ENCODE assay signal across 14 cellular contexts in the genomic region with DNA sequence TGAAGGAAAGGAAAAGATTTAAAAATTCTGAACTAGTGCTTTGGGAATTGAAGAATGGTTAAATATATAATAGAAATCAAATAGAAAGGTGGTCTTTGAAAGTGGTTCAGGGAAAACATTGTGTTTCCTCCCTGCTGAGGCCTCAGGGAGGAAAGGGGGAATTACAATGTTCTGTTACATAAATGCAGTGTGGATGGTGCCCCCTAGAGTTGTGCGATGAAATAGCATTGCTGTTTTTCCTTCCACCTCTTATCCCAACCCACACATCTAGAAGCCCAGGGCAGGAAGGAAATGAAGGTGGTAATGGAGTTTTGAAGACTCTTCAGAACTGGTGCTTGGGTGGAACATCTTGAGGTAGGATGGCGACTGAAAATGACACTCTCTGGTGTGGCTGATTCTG. TPM values are rescaled to one million over a fixed set of nuclear protein-coding genes. Genes with fewer than 3 reads are reported as not detected.
DNase-seq lines count a peak whose midpoint lies in the region; ATAC-seq, FAIRE-seq and TF ChIP-seq lines count a peak whose summit lies in the region.
"Had no signal": no experiment of that assay in that cellular context is flagged by ENCODE, and none has a peak within 500 bp of the region (broad histone marks: within the 10 kb centered on the region; RNA-seq: fewer than 3 reads in every experiment).

No MANE protein-coding gene starts in this region.

- no peak overlapping the region for H3K27ac Mint-ChIP-seq in mesothelial cell of epicardium

- no peaks in the 10 kb centered on the region for H3K79me2 ChIP-seq in HCT116 (ENCODE audit: insufficient read depth, low read length)
- no peaks in the 10 kb centered on the region for H3K79me2 ChIP-seq in PC-9 (ENCODE audit: low read depth)

- peak in 2 of 3 experiments; percentile 19 to 46; a peak in 3 of 6 replicates for TF ChIP-seq CTCF in HCT116 (IDR thresholded peaks at IDR 0.05 in 2 of 3, conservative IDR thresholded peaks at IDR 0.05 in 1 of 3; ENCODE audit: borderline replicate concordance in 1 of 3, insufficient read depth in 1 of 3, low read depth in 2 of 3, low read length in 2 of 3)
- 0 out of 2 replicates have a peak, but pooled peaks have one; percentile 17 for TF ChIP-seq CTCF in PC-9 (conservative IDR thresholded peaks at IDR 0.05)
- peak; percentile 32 for TF ChIP-seq CTCF in mesothelial cell of epicardium (IDR thresholded peaks at IDR 0.05; ENCODE audit: unreplicated experiment)

- DNase-seq in DMS53 treated with DMSO at 0.1 percent for 48 hours (lab: John Stamatoyannopoulos, UW; ENCODE audit: unreplicated experiment) = peak; percentile 23
- no peak for DNase-seq in HCT116 (ENCODE audit: low read depth, low spot score)
- no peak for DNase-seq in PC-9
- DNase-seq in mesothelial cell of epicardium (ENCODE audit: low spot score in 2 of 2, unreplicated experiment in 2 of 2) = no peak
- no peak for DNase-seq in LoVo (ENCODE audit: low spot score)
- no peak for DNase-seq in H54 (ENCODE audit: insufficient read length, low spot score)
- DNase-seq in activated naive CD4-positive, alpha-beta T cell treated with Interleukin-2 at 50 U/mL for 16 hours = no peak
- no peak for DNase-seq in SKM-1 (lab: John Stamatoyannopoulos, UW; ENCODE audit: unreplicated experiment)
- DNase-seq: left ventricle myocardium superior, SW 1271 had no signal

- BruUV-seq in HCT116 (replicated peaks; lab: Mats Ljungman, UMichigan) (no TSS peak), PC-9 (replicated peaks; lab: Mats Ljungman, UMichigan) (no TSS peak)

- H3K36me3 ChIP-seq in HCT116 (ENCODE audit: control insufficient read depth in 1 of 2, insufficient read depth in 2 of 2, low read length in 2 of 2) (no peaks in the 10 kb centered on the region), PC-9 (ENCODE audit: low read depth) (no peaks in the 10 kb centered on the region)

- no peak overlapping the region for H3K4me3 ChIP-seq in HCT116 (replicated peaks in 1 of 2; ENCODE audit: low read depth in 1 of 2, low read length in 2 of 2)
- H3K4me3 ChIP-seq in PC-9 = no peak overlapping the region

- no peaks in the 10 kb centered on the region for H3K27me3 ChIP-seq in HCT116 (ENCODE audit: insufficient read depth, low read length)
- H3K27me3 ChIP-seq in PC-9 (ENCODE audit: insufficient read depth, low read depth) = peaks cover 2% of the 10 kb centered on the region; the same call in 1 of the 2 replicates

- H3K27me3 Mint-ChIP-seq in mesothelial cell of epicardium (ENCODE audit: low read depth) = peaks cover 81% of the 10 kb centered on the region

- peaks cover 17% of the 10 kb centered on the region for H3K4me1 Mint-ChIP-seq in mesothelial cell of epicardium

- FAIRE-seq in H54 (lab: Jason Lieb, UNC) = no peak
- FAIRE-seq: G401.6, RCC 7860 had no signal

- no peak for TF ChIP-seq RAD21 in HCT116 (IDR thresholded peaks at IDR 0.05; ENCODE audit: low read depth)

- no peaks in the 10 kb centered on the region for H3F3A ChIP-seq in PC-9 (ENCODE audit: insufficient read depth, low read depth)

- H2AFZ ChIP-seq in HCT116 (ENCODE audit: low read depth, low read length, poor library complexity, severe bottlenecking) (no peak overlapping the region), PC-9 (no peak overlapping the region)

- H3K36me3 Mint-ChIP-seq in mesothelial cell of epicardium = no peaks in the 10 kb centered on the region

- H3K27ac ChIP-seq in HCT116 (ENCODE audit: low read depth, low read length) (no peak overlapping the region), PC-9 (no peak overlapping the region)

- H4K20me1 ChIP-seq in HCT116 (ENCODE audit: insufficient read depth) (no peaks in the 10 kb centered on the region), PC-9 (ENCODE audit: insufficient read depth) (no peaks in the 10 kb centered on the region)

- H3K9ac ChIP-seq in HCT116 (ENCODE audit: low read length) = no peak overlapping the region

- H3K9me2 ChIP-seq in HCT116 (ENCODE audit: insufficient read depth) (no peaks in the 10 kb centered on the region), PC-9 (ENCODE audit: insufficient read depth) (no peaks in the 10 kb centered on the region)

- RAD21 ChIA-PET in HCT116 (lab: Charles Lee; ENCODE audit: low non-redundant PET in 1 of 2, low total read pairs in 2 of 2, uncharacterized antibody in 2 of 2, unreplicated experiment in 2 of 2) = no interaction called here

- intact Hi-C loops in HCT116 (cut with micrococcal nuclease) = no loop called here
- intact Hi-C loops in PC-9 (cut with micrococcal nuclease; ENCODE audit: unreplicated experiment) = no loop called here

- H3K9me3 Mint-ChIP-seq in mesothelial cell of epicardium = peaks cover 7% of the 10 kb centered on the region

- H3K4me3 Mint-ChIP-seq in mesothelial cell of epicardium = no peak overlapping the region
- H3K4me3 Mint-ChIP-seq: brain had no signal

- POLR2A ChIA-PET in HCT116 (lab: Charles Lee) (no interaction called here), PC-9 (lab: Charles Lee; ENCODE audit: unreplicated experiment) (no interaction called here)

- no peak for TF ChIP-seq POLR2A in HCT116 (IDR thresholded peaks at IDR 0.05; ENCODE audit: borderline replicate concordance, extremely low read depth, insufficient read depth, insufficient read length)
- no peak for TF ChIP-seq POLR2A in H54 (IDR thresholded peaks at IDR 0.05; ENCODE audit: low read depth, low read length)

- H3K4me1 ChIP-seq in HCT116 (ENCODE audit: control insufficient read depth in 1 of 2, insufficient read depth in 2 of 2, low read length in 2 of 2) = no peaks in the 10 kb centered on the region
- H3K4me1 ChIP-seq in PC-9 (replicated peaks; ENCODE audit: insufficient read depth) = no peaks in the 10 kb centered on the region

- H3K4me2 ChIP-seq in HCT116 (ENCODE audit: low read length) (no peak overlapping the region), PC-9 (no peak overlapping the region)

- no peaks in the 10 kb centered on the region; a peak in 1 of 4 replicates for H3K9me3 ChIP-seq in HCT116 (ENCODE audit: control insufficient read depth in 1 of 2, insufficient read depth in 1 of 2, low read depth in 1 of 2, low read length in 2 of 2)
- H3K9me3 ChIP-seq in PC-9 (ENCODE audit: insufficient read depth, low read depth) = no peaks in the 10 kb centered on the region

- ATAC-seq in HCT116 = no peak
- ATAC-seq: left ventricle myocardium superior had no signal

- CTCF ChIA-PET in HCT116 (lab: Charles Lee) = no interaction called here
- CTCF ChIA-PET in PC-9 (lab: Charles Lee) = no interaction called here

TF ChIP-seq in HCT116, 20 proteins besides CTCF, POLR2A, EP300 and RAD21 (continues in another document):
- TF ChIP-seq SIN3A (IDR thresholded peaks at IDR 0.05; ENCODE audit: low read depth) = no peak
- TF ChIP-seq, protein P1, sequence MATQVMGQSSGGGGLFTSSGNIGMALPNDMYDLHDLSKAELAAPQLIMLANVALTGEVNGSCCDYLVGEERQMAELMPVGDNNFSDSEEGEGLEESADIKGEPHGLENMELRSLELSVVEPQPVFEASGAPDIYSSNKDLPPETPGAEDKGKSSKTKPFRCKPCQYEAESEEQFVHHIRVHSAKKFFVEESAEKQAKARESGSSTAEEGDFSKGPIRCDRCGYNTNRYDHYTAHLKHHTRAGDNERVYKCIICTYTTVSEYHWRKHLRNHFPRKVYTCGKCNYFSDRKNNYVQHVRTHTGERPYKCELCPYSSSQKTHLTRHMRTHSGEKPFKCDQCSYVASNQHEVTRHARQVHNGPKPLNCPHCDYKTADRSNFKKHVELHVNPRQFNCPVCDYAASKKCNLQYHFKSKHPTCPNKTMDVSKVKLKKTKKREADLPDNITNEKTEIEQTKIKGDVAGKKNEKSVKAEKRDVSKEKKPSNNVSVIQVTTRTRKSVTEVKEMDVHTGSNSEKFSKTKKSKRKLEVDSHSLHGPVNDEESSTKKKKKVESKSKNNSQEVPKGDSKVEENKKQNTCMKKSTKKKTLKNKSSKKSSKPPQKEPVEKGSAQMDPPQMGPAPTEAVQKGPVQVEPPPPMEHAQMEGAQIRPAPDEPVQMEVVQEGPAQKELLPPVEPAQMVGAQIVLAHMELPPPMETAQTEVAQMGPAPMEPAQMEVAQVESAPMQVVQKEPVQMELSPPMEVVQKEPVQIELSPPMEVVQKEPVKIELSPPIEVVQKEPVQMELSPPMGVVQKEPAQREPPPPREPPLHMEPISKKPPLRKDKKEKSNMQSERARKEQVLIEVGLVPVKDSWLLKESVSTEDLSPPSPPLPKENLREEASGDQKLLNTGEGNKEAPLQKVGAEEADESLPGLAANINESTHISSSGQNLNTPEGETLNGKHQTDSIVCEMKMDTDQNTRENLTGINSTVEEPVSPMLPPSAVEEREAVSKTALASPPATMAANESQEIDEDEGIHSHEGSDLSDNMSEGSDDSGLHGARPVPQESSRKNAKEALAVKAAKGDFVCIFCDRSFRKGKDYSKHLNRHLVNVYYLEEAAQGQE (IDR thresholded peaks at IDR 0.05; ENCODE audit: low read depth) = no peak
- TF ChIP-seq ELF1 (IDR thresholded peaks at IDR 0.05; ENCODE audit: borderline replicate concordance, low read depth) = no peak
- TF ChIP-seq, protein P2, sequence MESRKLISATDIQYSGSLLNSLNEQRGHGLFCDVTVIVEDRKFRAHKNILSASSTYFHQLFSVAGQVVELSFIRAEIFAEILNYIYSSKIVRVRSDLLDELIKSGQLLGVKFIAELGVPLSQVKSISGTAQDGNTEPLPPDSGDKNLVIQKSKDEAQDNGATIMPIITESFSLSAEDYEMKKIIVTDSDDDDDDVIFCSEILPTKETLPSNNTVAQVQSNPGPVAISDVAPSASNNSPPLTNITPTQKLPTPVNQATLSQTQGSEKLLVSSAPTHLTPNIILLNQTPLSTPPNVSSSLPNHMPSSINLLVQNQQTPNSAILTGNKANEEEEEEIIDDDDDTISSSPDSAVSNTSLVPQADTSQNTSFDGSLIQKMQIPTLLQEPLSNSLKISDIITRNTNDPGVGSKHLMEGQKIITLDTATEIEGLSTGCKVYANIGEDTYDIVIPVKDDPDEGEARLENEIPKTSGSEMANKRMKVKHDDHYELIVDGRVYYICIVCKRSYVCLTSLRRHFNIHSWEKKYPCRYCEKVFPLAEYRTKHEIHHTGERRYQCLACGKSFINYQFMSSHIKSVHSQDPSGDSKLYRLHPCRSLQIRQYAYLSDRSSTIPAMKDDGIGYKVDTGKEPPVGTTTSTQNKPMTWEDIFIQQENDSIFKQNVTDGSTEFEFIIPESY (IDR thresholded peaks at IDR 0.05; ENCODE audit: extremely low read depth, insufficient replicate concordance, low read length) = no peak
- no peak for TF ChIP-seq YY1 (IDR thresholded peaks at IDR 0.05; ENCODE audit: extremely low read depth, insufficient replicate concordance, low read depth, low read length)
- no peak for TF ChIP-seq EZH2 (IDR thresholded peaks at IDR 0.05)
- no peak for TF ChIP-seq SRF (IDR thresholded peaks at IDR 0.05; ENCODE audit: low read depth)
- TF ChIP-seq JUND (IDR thresholded peaks at IDR 0.05) = no peak
- TF ChIP-seq CEBPB (IDR thresholded peaks at IDR 0.05; ENCODE audit: low read depth) = no peak
- TF ChIP-seq, protein P3, sequence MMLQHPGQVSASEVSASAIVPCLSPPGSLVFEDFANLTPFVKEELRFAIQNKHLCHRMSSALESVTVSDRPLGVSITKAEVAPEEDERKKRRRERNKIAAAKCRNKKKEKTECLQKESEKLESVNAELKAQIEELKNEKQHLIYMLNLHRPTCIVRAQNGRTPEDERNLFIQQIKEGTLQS (IDR thresholded peaks at IDR 0.05) = no peak

RNA-seq across cellular contexts. Expression of a gene that starts 6.4 kb away (rescaled TPM):
- total RNA-seq in HCT116 (2021; ENCODE audit: unreplicated experiment) (not detected), PC-9 (2021) (not detected in 2 replicates), mesothelial cell of epicardium (5.3 to 7.0 TPM (median 6.8 TPM) in 3 replicates)
- polyA plus RNA-seq in HCT116 (2012) = not detected in 2 replicates
- total RNA-seq: left ventricle myocardium superior, MCF 10A had no signal
